Comparison of ENCODE assay signal across 8 cellular contexts in the genomic region with DNA sequence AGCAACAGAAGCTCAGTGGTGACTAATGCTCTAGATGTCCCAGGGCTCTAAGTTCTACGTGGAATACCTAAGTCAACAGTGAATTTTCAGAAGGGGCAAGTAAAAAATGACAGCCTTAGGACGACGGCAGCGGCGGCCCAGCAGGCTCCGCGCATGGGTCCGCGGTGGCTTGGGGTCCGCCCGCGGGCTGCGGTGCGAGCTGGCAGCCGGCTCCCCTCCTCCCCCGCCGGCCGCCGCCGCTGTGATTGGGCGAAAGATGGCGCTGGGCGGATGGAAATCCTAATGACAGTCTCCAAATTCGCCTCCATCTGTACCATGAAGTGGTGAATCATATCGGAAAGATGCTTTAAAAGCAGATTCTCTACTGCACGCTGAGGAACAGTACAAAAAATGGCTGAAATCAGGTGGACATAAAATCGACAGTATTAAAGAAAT.
DNase-seq lines count a peak whose midpoint lies in the region; FAIRE-seq and TF ChIP-seq lines count a peak whose summit lies in the region.

No MANE protein-coding gene starts in this region.

- WGBS in mammary epithelial cell (ENCODE audit: low coverage, missing lambda C conversion rate): 4% methylated on average over 20 of the region's 27 CpGs

- CTCF ChIA-PET in mammary epithelial cell (lab: Charles Lee; ENCODE audit: low non-redundant PET): no interaction called here

- in situ Hi-C loops in mammary epithelial cell (cut with MboI; ENCODE audit: low sequenced_read_pairs in 2 of 2): no loop called here

- DNase-seq in BE2C: peak; percentile 87
- DNase-seq in HTR-8/SVneo (ENCODE audit: insufficient read length, low spot score): peak; percentile 67
- DNase-seq in SK-N-MC (ENCODE audit: low read depth, low spot score): no peak
- DNase-seq in mammary epithelial cell: peak; percentile 46
- DNase-seq in kidney glomerular epithelial cell (lab: John Stamatoyannopoulos, UW): peak; percentile 53
- DNase-seq in stimulated activated CD4-positive, alpha-beta T cell treated with anti-CD3 and anti-CD28 coated beads, Interleukin-1b, Interleukin-23, amount 100 ng/mL, for 4 hours (ENCODE audit: low read depth in 2 of 2): peak; percentile 23 to 36
- DNase-seq in COLO829 (ENCODE audit: low spot score): no peak
- no peak for DNase-seq in epidermal melanocyte (ENCODE audit: insufficient read length, low spot score)

- H2AFZ ChIP-seq in mammary epithelial cell (ENCODE audit: low read depth, low read length): peak overlapping the region; percentile 89

- H3K36me3 ChIP-seq in BE2C: no peaks in the 10 kb centered on the region
- no peaks in the 10 kb centered on the region for H3K36me3 ChIP-seq in SK-N-MC (ENCODE audit: insufficient read depth, low read length)
- no peaks in the 10 kb centered on the region for H3K36me3 ChIP-seq in mammary epithelial cell (ENCODE audit: insufficient read depth, low read length)

- peaks cover 6% of the 10 kb centered on the region for H3K4me1 ChIP-seq in BE2C
- peaks cover 7% of the 10 kb centered on the region for H3K4me1 ChIP-seq in mammary epithelial cell (ENCODE audit: insufficient read depth, low read length)

- H3K9ac ChIP-seq in SK-N-MC (ENCODE audit: insufficient read length) (peak overlapping the region; percentile 58), mammary epithelial cell (ENCODE audit: insufficient read depth, low read length) (peak overlapping the region; percentile 14)

- no peak for FAIRE-seq in HTR-8/SVneo (lab: Jason Lieb, UNC)

- TF ChIP-seq CTCF in BE2C (IDR thresholded peaks at IDR 0.05; ENCODE audit: low read depth, low read length): no peak
- TF ChIP-seq CTCF in mammary epithelial cell (conservative IDR thresholded peaks at IDR 0.05 in 1 of 2, IDR thresholded peaks at IDR 0.05 in 1 of 2; ENCODE audit: extremely low read depth in 1 of 2, insufficient read depth in 1 of 2, low read depth in 1 of 2, low read length in 2 of 2): no peak

- no TSS peak for BruUV-seq in mammary epithelial cell (replicated peaks; lab: Mats Ljungman, UMichigan)

- no peaks in the 10 kb centered on the region for H3K79me2 ChIP-seq in mammary epithelial cell (ENCODE audit: insufficient read depth, low read length)

- H3K9me3 ChIP-seq in BE2C (no peaks in the 10 kb centered on the region), SK-N-MC (ENCODE audit: low read depth, low read length) (no peaks in the 10 kb centered on the region), mammary epithelial cell (replicated peaks; ENCODE audit: insufficient read depth, low read length) (no peaks in the 10 kb centered on the region)

- H4K20me1 ChIP-seq in mammary epithelial cell (ENCODE audit: insufficient read depth, low read length): no peaks in the 10 kb centered on the region

- intact Hi-C loops in mammary epithelial cell (cut with micrococcal nuclease): no loop called here

- H3K27me3 ChIP-seq in BE2C: no peaks in the 10 kb centered on the region
- H3K27me3 ChIP-seq in mammary epithelial cell (ENCODE audit: insufficient read depth, low read length): no peaks in the 10 kb centered on the region

- H3K4me3 ChIP-seq in BE2C (ENCODE audit: low read depth, low read length) (peak overlapping the region; percentile 48), SK-N-MC (peak overlapping the region; percentile 77), mammary epithelial cell (replicated peaks in 1 of 3; ENCODE audit: insufficient read depth in 1 of 3, low read depth in 2 of 3, low read length in 3 of 3) (peak overlapping the region; percentile 38 to 46 (median 42))

- dilution Hi-C loops in mammary epithelial cell (cut with HindIII; ENCODE audit: low sequenced_read_pairs): no loop called here

- H3K27ac ChIP-seq in SK-N-MC (no peak overlapping the region), mammary epithelial cell (ENCODE audit: insufficient read depth, low read depth, low read length) (no peak overlapping the region)

- peak overlapping the region; percentile 72 for H3K4me2 ChIP-seq in mammary epithelial cell (ENCODE audit: insufficient read depth, low read depth, low read length)

Comparison
In these comparisons a context has a peak if more than half of its experiments do, and no peak if none do; other contexts are left out.
1. DNase-seq: peak in BE2C (single experiment), HTR-8/SVneo (single experiment), mammary epithelial cell (single experiment), kidney glomerular epithelial cell (single experiment) and stimulated activated CD4-positive, alpha-beta T cell treated with anti-CD3 and anti-CD28 coated beads, Interleukin-1b, Interleukin-23, amount 100 ng/mL, for 4 hours (2 of 2); none in SK-N-MC (single experiment), COLO829 (single experiment) and epidermal melanocyte (single experiment).
2. Peak in every context shown above with its lines, with median percentiles within 50 percentile points of each other: H3K4me3 ChIP-seq.